32 cellular contexts compared by ENCODE assay signal in genomic region chr9:69109152-69109551, GRCh38.
"Had no signal": no experiment of that assay in that cellular context is flagged by ENCODE, and none has a peak within 500 bp of the region (broad histone marks: within the 10 kb centered on the region; RNA-seq: fewer than 3 reads in every experiment).

No MANE protein-coding gene starts in this region.

- H2AFZ ChIP-seq: neural progenitor cell had no signal

- H3K4me2 ChIP-seq: neural progenitor cell had no signal

- H3K27ac Mint-ChIP-seq: mesothelial cell of epicardium; natural killer cell; nephron progenitor cell; neural progenitor cell; stimulated activated effector memory CD8-positive, alpha-beta T cell treated with anti-CD3 and anti-CD28 coated beads, Interleukin-12 subunit alpha, Interleukin-12 subunit beta, amount 100 ng/mL, for 72 hours; stimulated activated naive CD8-positive, alpha-beta T cell treated with anti-CD3 and anti-CD28 coated beads, Interleukin-15, Interleukin-2, amounts not matched to agents 100 ng/mL and 50 ng/mL, for 24 hours; type B pancreatic cell had no signal

- H3K4me1 Mint-ChIP-seq: mesothelial cell of epicardium; natural killer cell; nephron progenitor cell; neural progenitor cell; stimulated activated effector memory CD8-positive, alpha-beta T cell treated with anti-CD3 and anti-CD28 coated beads, Interleukin-12 subunit alpha, Interleukin-12 subunit beta, amount 100 ng/mL, for 72 hours had no signal

- H3K36me3 ChIP-seq: left lung, neural progenitor cell, neutrophil, pancreas, prostate gland, suprapubic skin, thoracic aorta, tibial artery, uterus had no signal

- H3K9me3 ChIP-seq: left lung, neutrophil, pancreas, prostate gland, suprapubic skin, thoracic aorta, tibial artery, uterus had no signal

- H3K4me3 ChIP-seq: left lung, lung, neural progenitor cell, pancreas, prostate gland, skin epidermis, suprapubic skin, thoracic aorta, tibial artery, uterus had no signal

- ATAC-seq: left cardiac atrium; left lung; natural killer cell; pancreas; right cardiac atrium; sciatic nerve; stimulated activated effector memory CD8-positive, alpha-beta T cell treated with anti-CD3 and anti-CD28 coated beads, Interleukin-12 subunit alpha, Interleukin-12 subunit beta, amount 100 ng/mL, for 72 hours had no signal

- H3K9me3 Mint-ChIP-seq: mesothelial cell of epicardium; naive B cell; natural killer cell; nephron progenitor cell; neural progenitor cell; stimulated activated effector memory CD8-positive, alpha-beta T cell treated with anti-CD3 and anti-CD28 coated beads, Interleukin-12 subunit alpha, Interleukin-12 subunit beta, amount 100 ng/mL, for 72 hours; stimulated activated naive CD8-positive, alpha-beta T cell treated with anti-CD3 and anti-CD28 coated beads, Interleukin-15, Interleukin-2, amounts not matched to agents 100 ng/mL and 50 ng/mL, for 24 hours; type B pancreatic cell had no signal

- H3K4me1 ChIP-seq: left lung, neural progenitor cell, prostate gland, suprapubic skin, uterus had no signal

- H3K27ac ChIP-seq: left lung, neural progenitor cell, neutrophil, pancreas, prostate gland, skin epidermis, suprapubic skin, thoracic aorta, tibial artery, uterus had no signal

- H3K27me3 Mint-ChIP-seq: naive B cell; stimulated activated naive CD8-positive, alpha-beta T cell treated with anti-CD3 and anti-CD28 coated beads, Interleukin-15, Interleukin-2, amounts not matched to agents 100 ng/mL and 50 ng/mL, for 24 hours; type B pancreatic cell had no signal

- DNase-seq: hippocampal formation; kidney glomerular epithelial cell; left cardiac atrium; left lung; mesendoderm; naive B cell; natural killer cell; nephron progenitor cell; occipital lobe; pancreas; posterior cingulate gyrus; retina; right cardiac atrium; stimulated activated CD4-positive, alpha-beta T cell treated with anti-CD3 and anti-CD28 coated beads, Interleukin-12 subunit alpha, Interleukin-12 subunit beta, amount 100 ng/mL, for 4 hours; stimulated activated CD4-positive, alpha-beta T cell treated with anti-CD3 and anti-CD28 coated beads, Interleukin-15, amount 100 ng/mL, for 24 hours; stimulated activated CD4-positive, alpha-beta T cell treated with anti-CD3 and anti-CD28 coated beads, Interleukin-2, amount 100 ng/mL, for 24 hours; stimulated activated CD4-positive, alpha-beta T cell treated with anti-CD3 and anti-CD28 coated beads, Interleukin-4, amount 100 ng/mL, for 24 hours; stimulated activated naive CD4-positive, alpha-beta T cell; tibial artery; uterus had no signal

- H3K36me3 Mint-ChIP-seq: mesothelial cell of epicardium; natural killer cell; neural progenitor cell; stimulated activated effector memory CD8-positive, alpha-beta T cell treated with anti-CD3 and anti-CD28 coated beads, Interleukin-12 subunit alpha, Interleukin-12 subunit beta, amount 100 ng/mL, for 72 hours; type B pancreatic cell had no signal

- H3K4me3 Mint-ChIP-seq: mesothelial cell of epicardium; naive B cell; natural killer cell; nephron progenitor cell; neural progenitor cell; stimulated activated effector memory CD8-positive, alpha-beta T cell treated with anti-CD3 and anti-CD28 coated beads, Interleukin-12 subunit alpha, Interleukin-12 subunit beta, amount 100 ng/mL, for 72 hours; stimulated activated naive CD8-positive, alpha-beta T cell treated with anti-CD3 and anti-CD28 coated beads, Interleukin-15, Interleukin-2, amounts not matched to agents 100 ng/mL and 50 ng/mL, for 24 hours; type B pancreatic cell had no signal

- H3K27me3 ChIP-seq: left lung, neural progenitor cell, neutrophil, pancreas, suprapubic skin, tibial artery, uterus had no signal
